ENCODE assay signal across 11 cellular contexts in the genomic region with DNA sequence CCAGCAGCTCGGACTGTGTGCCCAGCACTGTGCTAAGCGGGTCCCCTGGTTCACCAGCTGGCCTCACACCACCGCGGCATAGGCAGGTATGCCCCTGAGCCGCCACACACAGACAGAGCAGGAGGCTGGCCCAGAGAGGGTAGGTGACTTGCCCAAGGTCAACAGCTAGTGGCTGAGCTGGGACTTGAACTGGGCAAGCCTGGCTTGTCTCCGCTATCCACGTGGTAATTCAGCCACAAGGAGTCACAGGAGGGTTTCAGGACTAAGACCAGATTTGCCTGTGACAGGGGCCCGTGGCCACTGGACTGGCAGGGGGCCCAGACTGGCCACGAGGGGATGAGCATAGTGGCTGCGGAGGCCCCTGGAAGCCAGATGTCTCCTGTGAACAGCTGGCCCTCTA. TPM values are rescaled to one million over a fixed set of nuclear protein-coding genes. Genes with fewer than 3 reads are reported as not detected.
A peak's percentile ranks its signal among the peaks of the same experiment; 100 is the strongest.
DNase-seq lines count a peak whose midpoint lies in the region; ATAC-seq, FAIRE-seq and TF ChIP-seq lines count a peak whose summit lies in the region.
"Had no signal": no experiment of that assay in that cellular context is flagged by ENCODE, and none has a peak within 500 bp of the region (broad histone marks: within the 10 kb centered on the region; RNA-seq: fewer than 3 reads in every experiment).

No MANE protein-coding gene starts in this region.

- H3K4me1 ChIP-seq in K562 (replicated peaks in 1 of 2; ENCODE audit: control insufficient read depth in 2 of 2, insufficient read depth in 2 of 2, low read length in 2 of 2) (peaks cover 14 to 54% of the 10 kb centered on the region in 2 experiments), keratinocyte (ENCODE audit: control insufficient read depth, extremely low read depth, insufficient read depth, low read length) (peaks cover 71% of the 10 kb centered on the region), skeletal muscle satellite cell (ENCODE audit: control insufficient read depth, insufficient read depth, low read length) (peaks cover 78% of the 10 kb centered on the region)

- no TSS peak for BruUV-seq in K562 (replicated peaks; lab: Mats Ljungman, UMichigan)

- FAIRE-seq in K562 (lab: Jason Lieb, UNC) (no peak), keratinocyte (lab: Jason Lieb, UNC) (no peak)

- H3K4me3 ChIP-seq in K562 (no peak overlapping the region), keratinocyte (ENCODE audit: control insufficient read depth in 2 of 3, extremely low read depth in 1 of 3, insufficient read depth in 2 of 3, low read depth in 1 of 3, low read length in 3 of 3) (peak overlapping the region in 1 of 3 experiments; percentile 6), skeletal muscle satellite cell (ENCODE audit: low read length) (no peak overlapping the region)

- CTCF ChIA-PET in K562 (lab: Yijun Ruan, JAX; ENCODE audit: low intra/inter-chr PET ratio) = no interaction called here
- CTCF ChIA-PET in activated CD8-positive, alpha-beta T cell treated with anti-CD3 and anti-CD28 coated beads, Interleukin-2, amount 10 ng/mL, durations not matched to agents 7 days and 5 days (lab: Charles Lee) = no interaction called here

- H3K9me1 ChIP-seq in K562 (ENCODE audit: control insufficient read depth, insufficient read depth, low read length) (no peaks in the 10 kb centered on the region), keratinocyte (ENCODE audit: control insufficient read depth, extremely low read depth, insufficient read depth, low read length) (peaks cover 16% of the 10 kb centered on the region)

- TF ChIP-seq RAD21 in K562 (CRISPR knock-in tag; conservative IDR thresholded peaks at IDR 0.05 in 1 of 2, IDR thresholded peaks at IDR 0.05 in 1 of 2) = no peak

- H3K27ac ChIP-seq in K562 (ENCODE audit: extremely low read depth, low read depth, low read length) (no peak overlapping the region), keratinocyte (ENCODE audit: control insufficient read depth, insufficient read depth, low read length) (peak overlapping the region; percentile 97)
- H3K27ac ChIP-seq: foreskin keratinocyte had no signal

- no peak for TF ChIP-seq EP300 in K562 (IDR thresholded peaks at IDR 0.05; ENCODE audit: low read length)

- no peak for TF ChIP-seq POLR2A in K562 (conservative IDR thresholded peaks at IDR 0.05)

- H3K9me3 ChIP-seq in K562 (replicated peaks; ENCODE audit: control insufficient read depth, insufficient read depth, low read depth, low read length) = peaks cover 2% of the 10 kb centered on the region
- no peaks in the 10 kb centered on the region for H3K9me3 ChIP-seq in keratinocyte (ENCODE audit: control insufficient read depth, low read depth, low read length)
- no peaks in the 10 kb centered on the region for H3K9me3 ChIP-seq in skeletal muscle satellite cell (replicated peaks; ENCODE audit: low read length)

- H3K4me1 Mint-ChIP-seq in CD14-positive monocyte = peaks cover 50% of the 10 kb centered on the region
- H3K4me1 Mint-ChIP-seq in activated CD8-positive, alpha-beta T cell treated with anti-CD3 and anti-CD28 coated beads, Interleukin-2, amount 10 ng/mL, durations not matched to agents 7 days and 5 days (ENCODE audit: low read depth) = peaks cover 17% of the 10 kb centered on the region

- in situ Hi-C loops in K562 (cut with MboI) = no loop called here

- H3K36me3 ChIP-seq in K562 (ENCODE audit: control insufficient read depth, insufficient read depth, low read length) = peaks cover 9% of the 10 kb centered on the region; the same call in 2 of the 3 replicates
- peaks cover 0 to 3% of the 10 kb centered on the region in 2 experiments for H3K36me3 ChIP-seq in keratinocyte (ENCODE audit: control insufficient read depth in 2 of 2, extremely low read depth in 1 of 2, insufficient read depth in 2 of 2, low read length in 2 of 2)
- H3K36me3 ChIP-seq in skeletal muscle satellite cell (ENCODE audit: insufficient read depth, low read length) = no peaks in the 10 kb centered on the region

- intact Hi-C loops in CD14-positive monocyte (cut with micrococcal nuclease) = loop anchor here in 1 of 2 donors (5.0 kb wide), 1 partner anchor 33 kb away; no protein-coding TSS in a partner anchor
- intact Hi-C loops in K562 (cut with micrococcal nuclease) = no loop called here

- no peak for TF ChIP-seq CTCF in CD14-positive monocyte (IDR thresholded peaks at IDR 0.05)
- TF ChIP-seq CTCF in K562 (IDR thresholded peaks at IDR 0.05 in 2 of 3, conservative IDR thresholded peaks at IDR 0.05 in 1 of 3; ENCODE audit: insufficient read depth in 2 of 3, low read depth in 1 of 3, low read length in 3 of 3) = no peak
- no peak for TF ChIP-seq CTCF in keratinocyte (optimal IDR thresholded peaks at IDR 0.05 in 1 of 3, IDR thresholded peaks at IDR 0.05 in 1 of 3, conservative IDR thresholded peaks at IDR 0.05 in 1 of 3; ENCODE audit: extremely low read depth in 1 of 3, insufficient read depth in 2 of 3, low read length in 3 of 3)

- H3K79me2 ChIP-seq in K562 (ENCODE audit: control insufficient read depth, insufficient read depth, low read length) (peaks cover 57% of the 10 kb centered on the region), keratinocyte (ENCODE audit: control insufficient read depth, insufficient read depth, low read length) (peaks cover 42% of the 10 kb centered on the region)

- no peaks in the 10 kb centered on the region for H3K27me3 ChIP-seq in K562 (ENCODE audit: control insufficient read depth in 2 of 2, insufficient read depth in 2 of 2, low read length in 2 of 2)
- no peaks in the 10 kb centered on the region for H3K27me3 ChIP-seq in keratinocyte (ENCODE audit: control insufficient read depth, extremely low read depth, insufficient read depth, low read length)
- H3K27me3 ChIP-seq in skeletal muscle satellite cell (ENCODE audit: control insufficient read depth, insufficient read depth, low read length) = no peaks in the 10 kb centered on the region
- H3K27me3 ChIP-seq: foreskin keratinocyte had no signal

- H2AFZ ChIP-seq in K562 (ENCODE audit: low read depth, low read length) (no peak overlapping the region), keratinocyte (ENCODE audit: control insufficient read depth, low read length) (no peak overlapping the region)

- H3K36me3 Mint-ChIP-seq in CD14-positive monocyte = peaks cover 55 to 62% of the 10 kb centered on the region in 2 donors
- H3K36me3 Mint-ChIP-seq in activated CD8-positive, alpha-beta T cell treated with anti-CD3 and anti-CD28 coated beads, Interleukin-2, amount 10 ng/mL, durations not matched to agents 7 days and 5 days (ENCODE audit: low read depth) = peaks cover 3% of the 10 kb centered on the region
- H3K36me3 Mint-ChIP-seq: natural killer cell had no signal

- POLR2A ChIA-PET in K562 (lab: Yijun Ruan, JAX) = interaction anchor here (0.6 to 1.4 kb wide), 4 partner anchors 10 to 117 kb away, joined by 3 to 6 read pairs (median 4); no protein-coding TSS in a partner anchor
- POLR2A ChIA-PET in activated CD8-positive, alpha-beta T cell treated with anti-CD3 and anti-CD28 coated beads, Interleukin-2, amount 10 ng/mL, durations not matched to agents 7 days and 5 days (lab: Charles Lee) = interaction anchor here (0.6 kb wide), 1 partner anchor 53 kb away, joined by 3 read pairs; no protein-coding TSS in a partner anchor

- peak overlapping the region in 1 of 2 experiments; percentile 65; a peak in 2 of 4 replicates for H3K9ac ChIP-seq in K562 (ENCODE audit: insufficient read depth in 1 of 2, low read depth in 2 of 2, low read length in 2 of 2)
- H3K9ac ChIP-seq in keratinocyte (ENCODE audit: control insufficient read depth, extremely low read depth, insufficient read depth, low read length) = peak overlapping the region; percentile 51
- H3K9ac ChIP-seq in skeletal muscle satellite cell (ENCODE audit: low read depth, low read length) = peak overlapping the region; percentile 82

- peak overlapping the region in 4 of 7 donors; percentile 36 to 87 (median 69) for H3K27ac Mint-ChIP-seq in CD14-positive monocyte
- H3K27ac Mint-ChIP-seq in activated CD8-positive, alpha-beta T cell treated with anti-CD3 and anti-CD28 coated beads, Interleukin-2, amount 10 ng/mL, durations not matched to agents 7 days and 5 days = no peak overlapping the region

- no peaks in the 10 kb centered on the region for H3K9me3 Mint-ChIP-seq in CD14-positive monocyte
- no peaks in the 10 kb centered on the region for H3K9me3 Mint-ChIP-seq in activated CD8-positive, alpha-beta T cell treated with anti-CD3 and anti-CD28 coated beads, Interleukin-2, amount 10 ng/mL, durations not matched to agents 7 days and 5 days (ENCODE audit: insufficient read depth)
- H3K9me3 Mint-ChIP-seq: natural killer cell had no signal

- H3K27me3 Mint-ChIP-seq in CD14-positive monocyte (ENCODE audit: low read depth in 3 of 3) = peaks cover 4 to 13% (median 7%) of the 10 kb centered on the region in 3 donors
- H3K27me3 Mint-ChIP-seq in activated CD8-positive, alpha-beta T cell treated with anti-CD3 and anti-CD28 coated beads, Interleukin-2, amount 10 ng/mL, durations not matched to agents 7 days and 5 days (ENCODE audit: low read depth) = no peaks in the 10 kb centered on the region

- H3K4me3 Mint-ChIP-seq in CD14-positive monocyte = no peak overlapping the region
- H3K4me3 Mint-ChIP-seq in activated CD8-positive, alpha-beta T cell treated with anti-CD3 and anti-CD28 coated beads, Interleukin-2, amount 10 ng/mL, durations not matched to agents 7 days and 5 days = no peak overlapping the region
- H3K4me3 Mint-ChIP-seq: natural killer cell had no signal

- peaks cover 23% of the 10 kb centered on the region for H4K20me1 ChIP-seq in K562 (replicated peaks; ENCODE audit: control insufficient read depth, insufficient read depth, low read length)
- peaks cover 8% of the 10 kb centered on the region for H4K20me1 ChIP-seq in keratinocyte (ENCODE audit: control insufficient read depth, extremely low read depth, insufficient read depth, low read length)

- H3K4me2 ChIP-seq in K562 (ENCODE audit: insufficient read depth, low read length) = no peak overlapping the region
- H3K4me2 ChIP-seq in keratinocyte (ENCODE audit: control insufficient read depth, extremely low read depth, insufficient read depth, low read depth, low read length) = peak overlapping the region; percentile 97
- peak overlapping the region; percentile 88 for H3K4me2 ChIP-seq in skeletal muscle satellite cell (ENCODE audit: low read length)

- ATAC-seq in K562 = no peak
- no peak for ATAC-seq in activated CD8-positive, alpha-beta T cell treated with anti-CD3 and anti-CD28 coated beads, Interleukin-2, amount 10 ng/mL, durations not matched to agents 7 days and 5 days

- 79% methylated on average over 10 of the region's 10 CpGs for WGBS in K562 (ENCODE audit: insufficient coverage, low coverage, missing lambda C conversion rate)

- dilution Hi-C loops in keratinocyte (cut with MboI; ENCODE audit: extremely low pct_ligation_motif_present, low sequenced_read_pairs) = no loop called here

- no peak for DNase-seq in CD14-positive monocyte (ENCODE audit: low spot score)
- DNase-seq in K562 (ENCODE audit: extremely low read depth in 1 of 4, low spot score in 3 of 4) = no peak
- DNase-seq in keratinocyte (ENCODE audit: low read depth, low spot score) = no peak
- no peak for DNase-seq in activated CD8-positive, alpha-beta T cell treated with anti-CD3 and anti-CD28 coated beads, Interleukin-2, amount 10 ng/mL, durations not matched to agents 7 days and 5 days
- no peak for DNase-seq in activated gamma-delta T cell treated with Interleukin-2 at 50 U/mL for 16 hours
- no peak for DNase-seq in SKM-1 treated with dmso at 0.1 percent for 144 hours (lab: John Stamatoyannopoulos, UW; ENCODE audit: unreplicated experiment)
- DNase-seq in NCI-H128 (lab: John Stamatoyannopoulos, UW; ENCODE audit: unreplicated experiment) = no peak
- DNase-seq: natural killer cell, NCI-H2227 treated with DMSO at 0.1 percent for 48 hours had no signal

RNA-seq across cellular contexts. Expression of a gene that starts 47.7 kb away (rescaled TPM):
- polyA plus RNA-seq in CD14-positive monocyte (1 to 10 TPM; 4.7 to 5.5 TPM), K562 (2011; rRNA removed) (3.1 and 4.2 TPM in 2 replicates), K562 (2014; fragmentation: Illumina TruSeq; extraction: Trizol) (22.6 and 36.3 TPM in 2 replicates), K562 (2014; fragmentation: Nextera tagmentation; extraction: Ambion mirVana) (under 1 TPM; 0.18 to 0.20 TPM), K562 (2014; rRNA removed) (24.9 and 29.2 TPM in 2 replicates), keratinocyte (4.7 to 10.3 TPM (median 5.0 TPM) in 3 replicates)
- total RNA-seq in K562 (2011; cell fraction: chromatin; rRNA removed; ENCODE audit: low replicate concordance) = 66.7 and 165 TPM in 2 replicates
- 51.9 and 54.2 TPM in 2 replicates for total RNA-seq in K562 (2011; cell fraction: nucleolus; rRNA removed)
- total RNA-seq in K562 (2011; cell fraction: nucleoplasm; rRNA removed) = 57.6 and 83.1 TPM in 2 replicates
- total RNA-seq in K562 (2014; rRNA removed) (18.2 and 22.3 TPM in 2 replicates), K562 (2014; rRNA removed; fragmentation: Illumina TruSeq; extraction: Trizol) (2.8 and 4.1 TPM in 2 replicates), K562 (2015; rRNA removed; fragmentation: Illumina TruSeq; extraction: Trizol) (8.1 and 8.4 TPM in 2 replicates), K562 (2021) (124 and 126 TPM in 2 replicates)
- polyA plus RNA-seq in K562 (2011; cell fraction: cytosol; rRNA removed) = 4.1 and 9.7 TPM in 2 replicates
- polyA plus RNA-seq in K562 (2011; cell fraction: nucleus; rRNA removed) = 20.4 and 29.6 TPM in 2 replicates
- 56.5 and 65.0 TPM in 2 replicates for polyA plus RNA-seq in K562 (2012)
- polyA minus RNA-seq in K562 (2011; rRNA and poly(A)+ RNA removed) = 7.3 and 9.9 TPM in 2 replicates
- polyA minus RNA-seq in K562 (2011; cell fraction: cytosol; rRNA and poly(A)+ RNA removed) = 27.1 and 60.8 TPM in 2 replicates
- polyA minus RNA-seq in K562 (2011; cell fraction: nucleus; rRNA and poly(A)+ RNA removed) = 18.8 and 19.2 TPM in 2 replicates
- polyA plus RNA-seq in keratinocyte (2011; ENCODE audit: low read depth) = 31.0 TPM
- polyA plus RNA-seq in keratinocyte (2011; cell fraction: cytosol; rRNA removed) = 6.5 and 20.0 TPM in 2 replicates
- 43.3 and 69.5 TPM in 2 replicates for polyA plus RNA-seq in keratinocyte (2011; cell fraction: nucleus; rRNA removed)
- 35.3 and 75.7 TPM in 2 replicates for polyA plus RNA-seq in keratinocyte (2012; ENCODE audit: low replicate concordance)
- polyA minus RNA-seq in keratinocyte = 19.3 to 59.5 TPM (median 23.6 TPM) in 3 replicates
- polyA minus RNA-seq in keratinocyte (2011; cell fraction: cytosol; rRNA and poly(A)+ RNA removed) = 40.7 TPM
- polyA minus RNA-seq in keratinocyte (2011; cell fraction: nucleus; rRNA and poly(A)+ RNA removed) = 50.3 and 64.5 TPM in 2 replicates
- total RNA-seq in skeletal muscle satellite cell (2012; rRNA removed) = 46.6 and 66.2 TPM in 2 replicates
- total RNA-seq in activated CD8-positive, alpha-beta T cell treated with anti-CD3 and anti-CD28 coated beads, Interleukin-2, amount 10 ng/mL, durations not matched to agents 7 days and 5 days = 10 to 100 TPM; 92.9 to 99.9 TPM
